In genomic region chr14:103126873-103127304, GRCh38 we compare ENCODE assay signal across 8 cellular contexts. TPM values are rescaled to one million over a fixed set of nuclear protein-coding genes. Genes with fewer than 3 reads are reported as not detected.
A peak's percentile ranks its signal among the peaks of the same experiment; 100 is the strongest.
DNase-seq lines count a peak whose midpoint lies in the region; ATAC-seq, FAIRE-seq and TF ChIP-seq lines count a peak whose summit lies in the region.

No MANE protein-coding gene starts in this region.

- no peak overlapping the region for H3K4me3 Mint-ChIP-seq in natural killer cell

- peaks cover 10 to 13% of the 10 kb centered on the region in 2 donors for H3K27me3 Mint-ChIP-seq in natural killer cell (ENCODE audit: low read depth in 2 of 2)

- CTCF ChIA-PET in BJ (lab: Yijun Ruan, JAX), result interaction anchor here (0.8 to 3.3 kb wide), 5 partner anchors 9 to 52 kb away, joined by 3 to 22 read pairs (median 3); no protein-coding TSS in a partner anchor

- no peaks in the 10 kb centered on the region for H3K9me3 Mint-ChIP-seq in natural killer cell

- H3K27ac ChIP-seq in gastroesophageal sphincter (peak overlapping the region in 2 of 4 donors; percentile 60 to 91), osteoblast (ENCODE audit: low read depth, low read length) (no peak overlapping the region)

- no peak overlapping the region for H3K4me2 ChIP-seq in osteoblast (ENCODE audit: insufficient read depth, low read length)

- ATAC-seq in gastroesophageal sphincter, result peak; percentile 14
- no peak for ATAC-seq in natural killer cell
- no peak for ATAC-seq in GM21825 (IDR thresholded peaks at IDR 0.05; ENCODE audit: unreplicated experiment)

- intact Hi-C loops in natural killer cell (cut with micrococcal nuclease), result no loop called here

- POLR2A ChIA-PET in BJ (lab: Charles Lee), result interaction anchor here (0.5 kb wide), 1 partner anchor 78 kb away, joined by 10 read pairs; no protein-coding TSS in a partner anchor

- no peak overlapping the region for H3K27ac Mint-ChIP-seq in natural killer cell

- peaks cover 0 to 6% of the 10 kb centered on the region in 2 donors for H3K4me1 Mint-ChIP-seq in natural killer cell

- H3K9me3 ChIP-seq in gastroesophageal sphincter (no peaks in the 10 kb centered on the region), osteoblast (ENCODE audit: low read depth, low read length) (no peaks in the 10 kb centered on the region)

- TF ChIP-seq POLR2A in gastroesophageal sphincter (IDR thresholded peaks at IDR 0.05), result no peak

- peaks cover 48% of the 10 kb centered on the region for H4K20me1 ChIP-seq in osteoblast (ENCODE audit: insufficient read depth, low read length)

- no peak for TF ChIP-seq EP300 in gastroesophageal sphincter (IDR thresholded peaks at IDR 0.05)

- no peaks in the 10 kb centered on the region for H3K27me3 ChIP-seq in BJ (ENCODE audit: control insufficient read depth, insufficient read depth, low read length)
- H3K27me3 ChIP-seq in gastroesophageal sphincter, result peaks cover 31% of the 10 kb centered on the region
- H3K27me3 ChIP-seq in osteoblast (ENCODE audit: insufficient read depth, low read length), result no peaks in the 10 kb centered on the region

- H3K36me3 ChIP-seq in BJ (ENCODE audit: control insufficient read depth, insufficient read depth, low read length) (peaks cover 7% of the 10 kb centered on the region), gastroesophageal sphincter (peaks cover 0 to 24% of the 10 kb centered on the region in 2 donors), osteoblast (ENCODE audit: insufficient read depth, low read length) (peaks cover 9% of the 10 kb centered on the region)

- TF ChIP-seq CTCF in BJ (IDR thresholded peaks at IDR 0.05; ENCODE audit: insufficient read depth, low read depth, low read length), result no peak
- peak in 3 of 4 experiments; percentile 30 to 51 (median 31) for TF ChIP-seq CTCF in gastroesophageal sphincter (IDR thresholded peaks at IDR 0.05)
- TF ChIP-seq CTCF in osteoblast (IDR thresholded peaks at IDR 0.05; ENCODE audit: extremely low read depth, low read depth, low read length), result no peak
- no peak for TF ChIP-seq CTCF in natural killer cell (IDR thresholded peaks at IDR 0.05)

- FAIRE-seq in RCC 7860 (lab: Jason Lieb, UNC), result no peak

- H3K79me2 ChIP-seq in osteoblast (ENCODE audit: insufficient read depth, low read length), result peaks cover 25% of the 10 kb centered on the region

- DNase-seq in BJ (ENCODE audit: low read depth), result no peak
- DNase-seq in NCI-H69 (lab: John Stamatoyannopoulos, UW), result peak; percentile 89
- DNase-seq in osteoblast (ENCODE audit: insufficient read length, low spot score, missing footprints), result peak; percentile 82
- no peak for DNase-seq in natural killer cell
- DNase-seq in RCC 7860 (ENCODE audit: low spot score), result no peak
- DNase-seq in SKM-1 treated with dmso at 0.1 percent for 144 hours (lab: John Stamatoyannopoulos, UW; ENCODE audit: unreplicated experiment), result no peak

- no CpG with 5 or more reads among the region's 62 CpGs for WGBS in gastroesophageal sphincter (ENCODE audit: low coverage in 1 of 2), 2 donors

- H3K4me3 ChIP-seq in BJ (ENCODE audit: low read depth, low read length) (0 out of 2 replicates have a peak overlapping the region, but pooled peaks have one; percentile 6), gastroesophageal sphincter (peak overlapping the region in 1 of 2 donors; percentile 73), osteoblast (ENCODE audit: insufficient read depth, low read length) (no peak overlapping the region)

- peaks cover 0 to 96% (median 49%) of the 10 kb centered on the region in 3 donors for H3K4me1 ChIP-seq in gastroesophageal sphincter
- peaks cover 49% of the 10 kb centered on the region for H3K4me1 ChIP-seq in osteoblast (ENCODE audit: insufficient read depth, low read length)

- H3K36me3 Mint-ChIP-seq in natural killer cell, result no peaks in the 10 kb centered on the region

- no peak overlapping the region for H2AFZ ChIP-seq in osteoblast (ENCODE audit: low read length)

RNA-seq across cellular contexts. Expression of gene TNFAIP2, which starts 3.6 kb away (rescaled TPM):
- polyA plus RNA-seq in BJ (2011; rRNA removed), result 16.7 and 28.2 TPM in 2 replicates
- 22.9 and 28.3 TPM in 2 replicates for polyA minus RNA-seq in BJ (2011; rRNA and poly(A)+ RNA removed)
- total RNA-seq in gastroesophageal sphincter (10 to 100 TPM; 51.6 to 61.9 (median 59.1) TPM), osteoblast (41.3 and 60.1 TPM in 2 replicates), natural killer cell (10 to 100 TPM; 14.2 to 89.8 (median 50.1) TPM)

RNA-seq across cellular contexts. Expression of gene EXOC3L4, which starts 32.4 kb away (rescaled TPM):
- polyA plus RNA-seq in BJ (2011; rRNA removed), result not detected in 2 replicates
- not detected in 2 replicates for polyA minus RNA-seq in BJ (2011; rRNA and poly(A)+ RNA removed)
- total RNA-seq in gastroesophageal sphincter (1 to 10 TPM in 1 of 4 donors, under 1 TPM in 2, not detected in 1; 0.40 to 3.6 (median 0.45) TPM), osteoblast (0.29 TPM in 1 of 2 replicates, not detected in the other), natural killer cell (not detected)

RNA-seq across cellular contexts. Expression of gene LBHD2, which starts 42.9 kb away (rescaled TPM):
- not detected in 2 replicates for polyA plus RNA-seq in BJ (2011; rRNA removed)
- polyA minus RNA-seq in BJ (2011; rRNA and poly(A)+ RNA removed), result not detected in 2 replicates
- total RNA-seq in gastroesophageal sphincter (not detected), osteoblast (not detected in 2 replicates), natural killer cell (not detected)

Comparison
In these comparisons a context has a peak if more than half of its experiments do, and no peak if none do; other contexts are left out.
1. DNase-seq: peak in NCI-H69 (single experiment) and osteoblast (single experiment); none in BJ (single experiment), natural killer cell (single experiment), RCC 7860 (single experiment) and SKM-1 treated with dmso at 0.1 percent for 144 hours (single experiment).
2. CTCF ChIP-seq: peak in gastroesophageal sphincter (3 of 4); none in BJ (single experiment), osteoblast (single experiment) and natural killer cell (single experiment).